ENCODE assay signal across 1 cellular context in genomic region chr3:182729903-182730674, GRCh38.
A peak's percentile ranks its signal among the peaks of the same experiment; 100 is the strongest.
TF ChIP-seq lines count a peak whose summit lies in the region.

No MANE protein-coding gene starts in this region.

TF ChIP-seq in GM12878, 131 proteins besides CTCF, POLR2A, EP300 and RAD21 (continued from another document and continues in another):
- TF ChIP-seq PAX5 (IDR thresholded peaks at IDR 0.05; ENCODE audit: borderline replicate concordance, low read depth, low read length): no peak
- TF ChIP-seq SIN3A (IDR thresholded peaks at IDR 0.05; ENCODE audit: low read depth, low read length): no peak
- peak; percentile 33; the same call in 1 of the 2 replicates for TF ChIP-seq ZBED1 (IDR thresholded peaks at IDR 0.05; ENCODE audit: borderline replicate concordance)
- no peak for TF ChIP-seq ZSCAN29 (IDR thresholded peaks at IDR 0.05)
- TF ChIP-seq CBX5 (IDR thresholded peaks at IDR 0.05; ENCODE audit: low read depth): 0 out of 2 replicates have a peak, but pooled peaks have one; percentile 44
- peak; percentile 37 for TF ChIP-seq RELA (IDR thresholded peaks at IDR 0.05; ENCODE audit: borderline replicate concordance, partially characterized antibody)
- TF ChIP-seq CREM (IDR thresholded peaks at IDR 0.05; ENCODE audit: low read depth): 0 out of 2 replicates have a peak, but pooled peaks have one; percentile 7
- no peak for TF ChIP-seq TCF7 (IDR thresholded peaks at IDR 0.05; ENCODE audit: borderline replicate concordance)
- no peak for TF ChIP-seq HCFC1 (IDR thresholded peaks at IDR 0.05; ENCODE audit: low read length)
- TF ChIP-seq CEBPB (IDR thresholded peaks at IDR 0.05; ENCODE audit: borderline replicate concordance in 1 of 2, low read depth in 2 of 2, low read length in 2 of 2): no peak
- no peak for TF ChIP-seq ZNF384 (IDR thresholded peaks at IDR 0.05; ENCODE audit: borderline replicate concordance, low read depth, low read length)
- TF ChIP-seq RELB (IDR thresholded peaks at IDR 0.05; ENCODE audit: low read depth): peak; percentile 93
- TF ChIP-seq, protein P1, sequence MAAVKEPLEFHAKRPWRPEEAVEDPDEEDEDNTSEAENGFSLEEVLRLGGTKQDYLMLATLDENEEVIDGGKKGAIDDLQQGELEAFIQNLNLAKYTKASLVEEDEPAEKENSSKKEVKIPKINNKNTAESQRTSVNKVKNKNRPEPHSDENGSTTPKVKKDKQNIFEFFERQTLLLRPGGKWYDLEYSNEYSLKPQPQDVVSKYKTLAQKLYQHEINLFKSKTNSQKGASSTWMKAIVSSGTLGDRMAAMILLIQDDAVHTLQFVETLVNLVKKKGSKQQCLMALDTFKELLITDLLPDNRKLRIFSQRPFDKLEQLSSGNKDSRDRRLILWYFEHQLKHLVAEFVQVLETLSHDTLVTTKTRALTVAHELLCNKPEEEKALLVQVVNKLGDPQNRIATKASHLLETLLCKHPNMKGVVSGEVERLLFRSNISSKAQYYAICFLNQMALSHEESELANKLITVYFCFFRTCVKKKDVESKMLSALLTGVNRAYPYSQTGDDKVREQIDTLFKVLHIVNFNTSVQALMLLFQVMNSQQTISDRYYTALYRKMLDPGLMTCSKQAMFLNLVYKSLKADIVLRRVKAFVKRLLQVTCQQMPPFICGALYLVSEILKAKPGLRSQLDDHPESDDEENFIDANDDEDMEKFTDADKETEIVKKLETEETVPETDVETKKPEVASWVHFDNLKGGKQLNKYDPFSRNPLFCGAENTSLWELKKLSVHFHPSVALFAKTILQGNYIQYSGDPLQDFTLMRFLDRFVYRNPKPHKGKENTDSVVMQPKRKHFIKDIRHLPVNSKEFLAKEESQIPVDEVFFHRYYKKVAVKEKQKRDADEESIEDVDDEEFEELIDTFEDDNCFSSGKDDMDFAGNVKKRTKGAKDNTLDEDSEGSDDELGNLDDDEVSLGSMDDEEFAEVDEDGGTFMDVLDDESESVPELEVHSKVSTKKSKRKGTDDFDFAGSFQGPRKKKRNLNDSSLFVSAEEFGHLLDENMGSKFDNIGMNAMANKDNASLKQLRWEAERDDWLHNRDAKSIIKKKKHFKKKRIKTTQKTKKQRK (IDR thresholded peaks at IDR 0.05; ENCODE audit: low read depth, low read length): no peak
- peak; percentile 57; the same call in 1 of the 2 replicates for TF ChIP-seq BCL11A (IDR thresholded peaks at IDR 0.05; ENCODE audit: low read depth, low read length)
- TF ChIP-seq ZNF687 (IDR thresholded peaks at IDR 0.05): no peak
- no peak for TF ChIP-seq GABPA (IDR thresholded peaks at IDR 0.05; ENCODE audit: low read depth)
- no peak for TF ChIP-seq RAD51 (IDR thresholded peaks at IDR 0.05)
- no peak for TF ChIP-seq MEF2B (IDR thresholded peaks at IDR 0.05; ENCODE audit: partially characterized antibody, poor library complexity, severe bottlenecking)
- TF ChIP-seq RBBP5 (conservative IDR thresholded peaks at IDR 0.05): no peak
- TF ChIP-seq PKNOX1 (IDR thresholded peaks at IDR 0.05): no peak
- TF ChIP-seq IRF4 (IDR thresholded peaks at IDR 0.05; ENCODE audit: low read depth, low read length): peak; percentile 73; the same call in 1 of the 2 replicates
- no peak for TF ChIP-seq SRF (IDR thresholded peaks at IDR 0.05; ENCODE audit: low read depth in 2 of 2, low read length in 2 of 2)
- TF ChIP-seq, protein P2, sequence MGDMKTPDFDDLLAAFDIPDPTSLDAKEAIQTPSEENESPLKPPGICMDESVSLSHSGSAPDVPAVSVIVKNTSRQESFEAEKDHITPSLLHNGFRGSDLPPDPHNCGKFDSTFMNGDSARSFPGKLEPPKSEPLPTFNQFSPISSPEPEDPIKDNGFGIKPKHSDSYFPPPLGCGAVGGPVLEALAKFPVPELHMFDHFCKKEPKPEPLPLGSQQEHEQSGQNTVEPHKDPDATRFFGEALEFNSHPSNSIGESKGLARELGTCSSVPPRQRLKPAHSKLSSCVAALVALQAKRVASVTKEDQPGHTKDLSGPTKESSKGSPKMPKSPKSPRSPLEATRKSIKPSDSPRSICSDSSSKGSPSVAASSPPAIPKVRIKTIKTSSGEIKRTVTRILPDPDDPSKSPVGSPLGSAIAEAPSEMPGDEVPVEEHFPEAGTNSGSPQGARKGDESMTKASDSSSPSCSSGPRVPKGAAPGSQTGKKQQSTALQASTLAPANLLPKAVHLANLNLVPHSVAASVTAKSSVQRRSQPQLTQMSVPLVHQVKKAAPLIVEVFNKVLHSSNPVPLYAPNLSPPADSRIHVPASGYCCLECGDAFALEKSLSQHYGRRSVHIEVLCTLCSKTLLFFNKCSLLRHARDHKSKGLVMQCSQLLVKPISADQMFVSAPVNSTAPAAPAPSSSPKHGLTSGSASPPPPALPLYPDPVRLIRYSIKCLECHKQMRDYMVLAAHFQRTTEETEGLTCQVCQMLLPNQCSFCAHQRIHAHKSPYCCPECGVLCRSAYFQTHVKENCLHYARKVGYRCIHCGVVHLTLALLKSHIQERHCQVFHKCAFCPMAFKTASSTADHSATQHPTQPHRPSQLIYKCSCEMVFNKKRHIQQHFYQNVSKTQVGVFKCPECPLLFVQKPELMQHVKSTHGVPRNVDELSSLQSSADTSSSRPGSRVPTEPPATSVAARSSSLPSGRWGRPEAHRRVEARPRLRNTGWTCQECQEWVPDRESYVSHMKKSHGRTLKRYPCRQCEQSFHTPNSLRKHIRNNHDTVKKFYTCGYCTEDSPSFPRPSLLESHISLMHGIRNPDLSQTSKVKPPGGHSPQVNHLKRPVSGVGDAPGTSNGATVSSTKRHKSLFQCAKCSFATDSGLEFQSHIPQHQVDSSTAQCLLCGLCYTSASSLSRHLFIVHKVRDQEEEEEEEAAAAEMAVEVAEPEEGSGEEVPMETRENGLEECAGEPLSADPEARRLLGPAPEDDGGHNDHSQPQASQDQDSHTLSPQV (IDR thresholded peaks at IDR 0.05): no peak
- peak; percentile 90; the same call in 1 of the 2 replicates for TF ChIP-seq DPF2 (IDR thresholded peaks at IDR 0.05)
- TF ChIP-seq BRCA1 (IDR thresholded peaks at IDR 0.05; ENCODE audit: low read depth, low read length): no peak
- TF ChIP-seq RFX5 (IDR thresholded peaks at IDR 0.05; ENCODE audit: low read depth, low read length): no peak
- peak; percentile 97 for TF ChIP-seq SPI1 (IDR thresholded peaks at IDR 0.05; ENCODE audit: borderline replicate concordance, insufficient read depth, low read depth, low read length)
- no peak for TF ChIP-seq STAT3 (IDR thresholded peaks at IDR 0.05; ENCODE audit: low read depth, low read length)
- TF ChIP-seq ZZZ3 (IDR thresholded peaks at IDR 0.05; ENCODE audit: control insufficient read depth, insufficient read length, low read depth): no peak
- TF ChIP-seq IKZF1 (conservative IDR thresholded peaks at IDR 0.05): peak; percentile 93
- TF ChIP-seq, protein P3, sequence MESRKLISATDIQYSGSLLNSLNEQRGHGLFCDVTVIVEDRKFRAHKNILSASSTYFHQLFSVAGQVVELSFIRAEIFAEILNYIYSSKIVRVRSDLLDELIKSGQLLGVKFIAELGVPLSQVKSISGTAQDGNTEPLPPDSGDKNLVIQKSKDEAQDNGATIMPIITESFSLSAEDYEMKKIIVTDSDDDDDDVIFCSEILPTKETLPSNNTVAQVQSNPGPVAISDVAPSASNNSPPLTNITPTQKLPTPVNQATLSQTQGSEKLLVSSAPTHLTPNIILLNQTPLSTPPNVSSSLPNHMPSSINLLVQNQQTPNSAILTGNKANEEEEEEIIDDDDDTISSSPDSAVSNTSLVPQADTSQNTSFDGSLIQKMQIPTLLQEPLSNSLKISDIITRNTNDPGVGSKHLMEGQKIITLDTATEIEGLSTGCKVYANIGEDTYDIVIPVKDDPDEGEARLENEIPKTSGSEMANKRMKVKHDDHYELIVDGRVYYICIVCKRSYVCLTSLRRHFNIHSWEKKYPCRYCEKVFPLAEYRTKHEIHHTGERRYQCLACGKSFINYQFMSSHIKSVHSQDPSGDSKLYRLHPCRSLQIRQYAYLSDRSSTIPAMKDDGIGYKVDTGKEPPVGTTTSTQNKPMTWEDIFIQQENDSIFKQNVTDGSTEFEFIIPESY (IDR thresholded peaks at IDR 0.05): no peak
- TF ChIP-seq FOXM1 (IDR thresholded peaks at IDR 0.05; ENCODE audit: low read depth, low read length): peak; percentile 77
- no peak for TF ChIP-seq POLR2AphosphoS5 (IDR thresholded peaks at IDR 0.05; ENCODE audit: low read length)
- TF ChIP-seq KAT2A (conservative IDR thresholded peaks at IDR 0.05; ENCODE audit: control insufficient read depth, low read depth, low read length): no peak
- no peak for TF ChIP-seq NFXL1 (IDR thresholded peaks at IDR 0.05; ENCODE audit: borderline replicate concordance)
- TF ChIP-seq, protein P4, sequence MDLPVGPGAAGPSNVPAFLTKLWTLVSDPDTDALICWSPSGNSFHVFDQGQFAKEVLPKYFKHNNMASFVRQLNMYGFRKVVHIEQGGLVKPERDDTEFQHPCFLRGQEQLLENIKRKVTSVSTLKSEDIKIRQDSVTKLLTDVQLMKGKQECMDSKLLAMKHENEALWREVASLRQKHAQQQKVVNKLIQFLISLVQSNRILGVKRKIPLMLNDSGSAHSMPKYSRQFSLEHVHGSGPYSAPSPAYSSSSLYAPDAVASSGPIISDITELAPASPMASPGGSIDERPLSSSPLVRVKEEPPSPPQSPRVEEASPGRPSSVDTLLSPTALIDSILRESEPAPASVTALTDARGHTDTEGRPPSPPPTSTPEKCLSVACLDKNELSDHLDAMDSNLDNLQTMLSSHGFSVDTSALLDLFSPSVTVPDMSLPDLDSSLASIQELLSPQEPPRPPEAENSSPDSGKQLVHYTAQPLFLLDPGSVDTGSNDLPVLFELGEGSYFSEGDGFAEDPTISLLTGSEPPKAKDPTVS (IDR thresholded peaks at IDR 0.05; ENCODE audit: low read depth, low read length): no peak
- TF ChIP-seq, protein P5, sequence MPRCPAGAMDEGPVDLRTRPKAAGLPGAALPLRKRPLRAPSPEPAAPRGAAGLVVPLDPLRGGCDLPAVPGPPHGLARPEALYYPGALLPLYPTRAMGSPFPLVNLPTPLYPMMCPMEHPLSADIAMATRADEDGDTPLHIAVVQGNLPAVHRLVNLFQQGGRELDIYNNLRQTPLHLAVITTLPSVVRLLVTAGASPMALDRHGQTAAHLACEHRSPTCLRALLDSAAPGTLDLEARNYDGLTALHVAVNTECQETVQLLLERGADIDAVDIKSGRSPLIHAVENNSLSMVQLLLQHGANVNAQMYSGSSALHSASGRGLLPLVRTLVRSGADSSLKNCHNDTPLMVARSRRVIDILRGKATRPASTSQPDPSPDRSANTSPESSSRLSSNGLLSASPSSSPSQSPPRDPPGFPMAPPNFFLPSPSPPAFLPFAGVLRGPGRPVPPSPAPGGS (IDR thresholded peaks at IDR 0.05; ENCODE audit: borderline replicate concordance, insufficient read depth, low read depth, low read length, poor library complexity, severe bottlenecking): no peak
- peak; percentile 42 for TF ChIP-seq JUNB (IDR thresholded peaks at IDR 0.05)
- no peak for TF ChIP-seq MYC (IDR thresholded peaks at IDR 0.05; ENCODE audit: insufficient read depth, insufficient read length, insufficient replicate concordance, low read length, severe bottlenecking)
- TF ChIP-seq MTA2 (IDR thresholded peaks at IDR 0.05; ENCODE audit: low read depth): peak; percentile 75
- no peak for TF ChIP-seq EGR1 (IDR thresholded peaks at IDR 0.05; ENCODE audit: borderline replicate concordance in 1 of 2, low read depth in 2 of 2, low read length in 2 of 2)
- TF ChIP-seq SUZ12 (IDR thresholded peaks at IDR 0.05; ENCODE audit: unreplicated experiment): no peak
- no peak for TF ChIP-seq ATF7 (IDR thresholded peaks at IDR 0.05; ENCODE audit: low read depth)
- TF ChIP-seq BMI1 (IDR thresholded peaks at IDR 0.05; ENCODE audit: borderline replicate concordance): peak; percentile 43; the same call in 1 of the 2 replicates
- no peak for TF ChIP-seq YBX1 (IDR thresholded peaks at IDR 0.05)
